ENCODE assay signal across 29 cellular contexts in the genomic region with DNA sequence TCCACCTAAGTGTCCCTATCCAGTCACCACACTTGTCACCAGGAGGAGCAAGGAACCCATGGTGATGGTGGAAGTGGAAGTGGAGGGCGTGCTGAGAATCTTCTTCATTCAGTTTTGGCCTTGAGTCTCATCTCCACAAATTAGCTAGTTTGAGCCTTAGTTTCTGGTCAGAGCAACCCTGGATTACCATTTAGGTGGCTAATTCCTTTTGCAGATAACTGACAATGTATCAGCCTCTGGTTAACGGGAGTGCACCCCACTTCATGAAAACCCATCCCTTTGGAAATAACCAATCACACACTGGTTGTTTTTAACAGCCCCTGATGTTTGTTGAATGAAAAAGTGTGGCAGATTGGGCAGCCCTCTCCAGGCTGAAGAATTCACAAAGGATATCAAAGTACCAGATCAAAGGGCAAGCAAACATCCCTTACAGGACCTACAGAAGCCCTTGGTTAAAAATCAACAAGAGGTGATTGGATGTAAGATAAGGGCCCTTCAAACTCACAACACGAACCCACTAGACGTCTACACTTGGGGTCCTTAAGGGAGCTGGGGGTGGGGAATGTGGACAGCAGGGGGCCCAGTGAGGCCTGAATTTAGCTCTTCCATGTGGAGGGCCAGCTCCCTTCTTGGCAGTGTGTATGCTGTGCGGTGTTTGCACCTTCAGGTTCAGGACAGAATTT.
"Had no signal": no experiment of that assay in that cellular context is flagged by ENCODE, and none has a peak within 500 bp of the region (broad histone marks: within the 10 kb centered on the region; RNA-seq: fewer than 3 reads in every experiment).

No MANE protein-coding gene starts in this region.

- H3K9me3 ChIP-seq: breast epithelium, heart left ventricle, pancreas, right atrium auricular region, spleen, suprapubic skin, tibial artery, upper lobe of right lung had no signal

- H3K4me1 Mint-ChIP-seq: activated naive CD8-positive, alpha-beta T cell treated with anti-CD3 and anti-CD28 coated beads, Interleukin-2, amount 50 U/mL, for 24 hours; central memory CD8-positive, alpha-beta T cell; immature natural killer cell; naive B cell had no signal

- H3K36me3 Mint-ChIP-seq: activated CD4-positive, alpha-beta memory T cell treated with anti-CD3 and anti-CD28 coated beads for 36 hours; immature natural killer cell; mesothelial cell of epicardium; naive B cell had no signal

- H3K4me1 ChIP-seq: breast epithelium, pancreas, right atrium auricular region, suprapubic skin, tibial artery, upper lobe of right lung had no signal

- H3K27ac ChIP-seq: breast epithelium, heart left ventricle, pancreas, right atrium auricular region, spleen, suprapubic skin, tibial artery, upper lobe of right lung, VCaP had no signal

- ATAC-seq: activated naive CD8-positive, alpha-beta T cell treated with anti-CD3 and anti-CD28 coated beads, Interleukin-2, amount 50 U/mL, for 24 hours; esophagus mucosa; heart left ventricle; pancreas; upper lobe of right lung had no signal

- DNase-seq: activated CD4-positive, alpha-beta memory T cell treated with anti-CD3 and anti-CD28 coated beads for 36 hours; activated CD4-positive, alpha-beta T cell treated with anti-CD3 and anti-CD28 coated beads for 4 hours; activated CD8-positive, alpha-beta memory T cell treated with anti-CD3 and anti-CD28 coated beads, Interleukin-2, amount 50 U/mL, for 4 hours; activated gamma-delta T cell treated with Interleukin-2 at 50 U/mL for 16 hours; activated naive CD4-positive, alpha-beta T cell treated with anti-CD3 and anti-CD28 coated beads, Interleukin-2, amount 50 U/mL, for 16 hours; activated naive CD8-positive, alpha-beta T cell treated with anti-CD3 and anti-CD28 coated beads, Interleukin-2, amount 50 U/mL, for 24 hours; activated T-cell treated with anti-CD3 and anti-CD28 coated beads, Interleukin-2, amount 50 U/mL, for 1 hour; amygdala; endodermal cell; foreskin fibroblast; heart left ventricle; hypothalamus; immature natural killer cell; naive B cell; nephron progenitor cell; nucleus accumbens; pancreas; spleen; stimulated activated naive CD4-positive, alpha-beta T cell; tibial artery; upper lobe of right lung had no signal

- H3K9me3 Mint-ChIP-seq: activated CD4-positive, alpha-beta memory T cell treated with anti-CD3 and anti-CD28 coated beads for 36 hours; activated naive CD8-positive, alpha-beta T cell treated with anti-CD3 and anti-CD28 coated beads, Interleukin-2, amount 50 U/mL, for 24 hours; central memory CD8-positive, alpha-beta T cell; dendritic cell treated with granulocyte-macrophage colony-stimulating factor and Interleukin-4, amounts not matched to agents 40 ng/mL and 50 ng/mL, for 4 days; endodermal cell; immature natural killer cell; mesothelial cell of epicardium; nephron progenitor cell had no signal

- H3K36me3 ChIP-seq: breast epithelium, heart left ventricle, pancreas, right atrium auricular region, spleen, suprapubic skin, tibial artery, upper lobe of right lung had no signal

- H3K27ac Mint-ChIP-seq: activated CD4-positive, alpha-beta memory T cell treated with anti-CD3 and anti-CD28 coated beads for 36 hours; activated naive CD8-positive, alpha-beta T cell treated with anti-CD3 and anti-CD28 coated beads, Interleukin-2, amount 50 U/mL, for 24 hours; dendritic cell treated with granulocyte-macrophage colony-stimulating factor and Interleukin-4, amounts not matched to agents 40 ng/mL and 50 ng/mL, for 4 days; endodermal cell; immature natural killer cell; mesothelial cell of epicardium; naive B cell; nephron progenitor cell had no signal

- H3K27me3 ChIP-seq: right atrium auricular region had no signal

- H3K4me3 ChIP-seq: breast epithelium, heart left ventricle, pancreas, right atrium auricular region, spleen, suprapubic skin, tibial artery, upper lobe of right lung had no signal

- H3K4me3 Mint-ChIP-seq: activated CD4-positive, alpha-beta memory T cell treated with anti-CD3 and anti-CD28 coated beads for 36 hours; activated naive CD8-positive, alpha-beta T cell treated with anti-CD3 and anti-CD28 coated beads, Interleukin-2, amount 50 U/mL, for 24 hours; central memory CD8-positive, alpha-beta T cell; dendritic cell treated with granulocyte-macrophage colony-stimulating factor and Interleukin-4, amounts not matched to agents 40 ng/mL and 50 ng/mL, for 4 days; endodermal cell; immature natural killer cell; mesothelial cell of epicardium; naive B cell; nephron progenitor cell had no signal
